In genomic region chr1:234327577-234328164, GRCh38 we compare ENCODE assay signal across 1 cellular context.
TF ChIP-seq lines count a peak whose summit lies in the region.

No MANE protein-coding gene starts in this region.

TF ChIP-seq in HepG2, 621 proteins besides CTCF, POLR2A, EP300 and RAD21 (continued from another document and continues in another):
- TF ChIP-seq DRAP1 (CRISPR knock-in tag; IDR thresholded peaks at IDR 0.05), result no peak; the same call in 1 of the 2 replicates
- no peak for TF ChIP-seq ZNF784 (CRISPR knock-in tag; IDR thresholded peaks at IDR 0.05; ENCODE audit: borderline replicate concordance)
- TF ChIP-seq U2AF1 (optimal IDR thresholded peaks at IDR 0.05; ENCODE audit: low read depth, low read length), result no peak
- TF ChIP-seq ZNF18 (CRISPR knock-in tag; IDR thresholded peaks at IDR 0.05; ENCODE audit: insufficient replicate concordance), result peak; percentile 99
- no peak for TF ChIP-seq RARG (CRISPR knock-in tag; IDR thresholded peaks at IDR 0.05; ENCODE audit: low read depth)
- TF ChIP-seq ZNF839 (CRISPR knock-in tag; IDR thresholded peaks at IDR 0.05; ENCODE audit: borderline replicate concordance), result no peak
- TF ChIP-seq ZBTB7A (CRISPR knock-in tag; IDR thresholded peaks at IDR 0.05), result no peak
- no peak for TF ChIP-seq IRF1 (CRISPR knock-in tag; IDR thresholded peaks at IDR 0.05; ENCODE audit: low read depth)
- TF ChIP-seq BCL6 (CRISPR knock-in tag; IDR thresholded peaks at IDR 0.05), result peak; percentile 50; the same call in 1 of the 2 replicates
- no peak for TF ChIP-seq ZNF180 (CRISPR knock-in tag; IDR thresholded peaks at IDR 0.05; ENCODE audit: borderline replicate concordance, low read depth)
- 0 out of 2 replicates have a peak, but pooled peaks have one; percentile 26 for TF ChIP-seq KDM1A (CRISPR knock-in tag; IDR thresholded peaks at IDR 0.05)
- TF ChIP-seq MATR3 (CRISPR knock-in tag; IDR thresholded peaks at IDR 0.05), result no peak
- no peak for TF ChIP-seq ZNF619 (CRISPR knock-in tag; IDR thresholded peaks at IDR 0.05)
- peak; percentile 46; the same call in 1 of the 2 replicates for TF ChIP-seq ZNF792 (CRISPR knock-in tag; IDR thresholded peaks at IDR 0.05)
- no peak for TF ChIP-seq JARID2 (CRISPR knock-in tag; IDR thresholded peaks at IDR 0.05; ENCODE audit: insufficient replicate concordance)
- TF ChIP-seq ZFP62 (CRISPR knock-in tag; IDR thresholded peaks at IDR 0.05), result no peak
- no peak for TF ChIP-seq CREBL2 (CRISPR knock-in tag; IDR thresholded peaks at IDR 0.05; ENCODE audit: borderline replicate concordance)
- 0 out of 2 replicates have a peak, but pooled peaks have one; percentile 70 for TF ChIP-seq IKZF5 (CRISPR knock-in tag; IDR thresholded peaks at IDR 0.05)
- TF ChIP-seq BORCS8-MEF2B (CRISPR knock-in tag; IDR thresholded peaks at IDR 0.05), result peak; percentile 88
- no peak for TF ChIP-seq CERS6 (CRISPR knock-in tag; IDR thresholded peaks at IDR 0.05)
- peak; percentile 36; the same call in 1 of the 2 replicates for TF ChIP-seq ZNF292 (CRISPR knock-in tag; IDR thresholded peaks at IDR 0.05; ENCODE audit: borderline replicate concordance, low read depth)
- TF ChIP-seq HBP1 (CRISPR knock-in tag; IDR thresholded peaks at IDR 0.05; ENCODE audit: low read depth), result no peak
- peak; percentile 96 for TF ChIP-seq ZSCAN25 (CRISPR knock-in tag; IDR thresholded peaks at IDR 0.05)
- TF ChIP-seq PPARG (CRISPR knock-in tag; conservative IDR thresholded peaks at IDR 0.05), result peak; percentile 70
- TF ChIP-seq PHF20 (CRISPR knock-in tag; IDR thresholded peaks at IDR 0.05), result no peak
- peak; percentile 88 for TF ChIP-seq ZBTB7B (CRISPR knock-in tag; IDR thresholded peaks at IDR 0.05)
- no peak for TF ChIP-seq DNMT1 (CRISPR knock-in tag; IDR thresholded peaks at IDR 0.05)
- no peak for TF ChIP-seq ZKSCAN5 (CRISPR knock-in tag; IDR thresholded peaks at IDR 0.05)
- TF ChIP-seq SIX1 (CRISPR knock-in tag; IDR thresholded peaks at IDR 0.05; ENCODE audit: borderline replicate concordance), result peak; percentile 73
- TF ChIP-seq E2F2 (CRISPR knock-in tag; IDR thresholded peaks at IDR 0.05; ENCODE audit: borderline replicate concordance), result no peak
- no peak for TF ChIP-seq ZNF335 (CRISPR knock-in tag; IDR thresholded peaks at IDR 0.05)
- TF ChIP-seq ZSCAN20 (CRISPR knock-in tag; IDR thresholded peaks at IDR 0.05; ENCODE audit: borderline replicate concordance), result 0 out of 2 replicates have a peak, but pooled peaks have one; percentile 32
- peak; percentile 84 for TF ChIP-seq ZNF781 (CRISPR knock-in tag; IDR thresholded peaks at IDR 0.05; ENCODE audit: borderline replicate concordance, not compliant biosample characterization)
- TF ChIP-seq NFATC3 (CRISPR knock-in tag; IDR thresholded peaks at IDR 0.05), result no peak
- peak; percentile 80; the same call in 1 of the 2 replicates for TF ChIP-seq KLF9 (CRISPR knock-in tag; IDR thresholded peaks at IDR 0.05; ENCODE audit: low read depth)
- no peak for TF ChIP-seq ZNF34 (CRISPR knock-in tag; IDR thresholded peaks at IDR 0.05; ENCODE audit: borderline replicate concordance)
- no peak for TF ChIP-seq MTA3 (CRISPR knock-in tag; IDR thresholded peaks at IDR 0.05)
- TF ChIP-seq NKX3-1 (CRISPR knock-in tag; IDR thresholded peaks at IDR 0.05), result peak; percentile 32; the same call in 1 of the 2 replicates
- no peak for TF ChIP-seq ZNF740 (CRISPR knock-in tag; IDR thresholded peaks at IDR 0.05)
- no peak for TF ChIP-seq ZBTB49 (CRISPR knock-in tag; IDR thresholded peaks at IDR 0.05; ENCODE audit: borderline replicate concordance)
- TF ChIP-seq ZNF800 (CRISPR knock-in tag; IDR thresholded peaks at IDR 0.05), result 0 out of 2 replicates have a peak, but pooled peaks have one; percentile 63
- peak; percentile 84 for TF ChIP-seq ISL2 (CRISPR knock-in tag; IDR thresholded peaks at IDR 0.05)
- peak; percentile 78; the same call in 1 of the 2 replicates for TF ChIP-seq ZNF142 (CRISPR knock-in tag; IDR thresholded peaks at IDR 0.05)
